In genomic region chr1:114757455-114758250, GRCh38 we compare ENCODE assay signal across 1 cellular context.
TF ChIP-seq lines count a peak whose summit lies in the region.

Gene CSDE1 (minus strand): TSS chr1:114757984. CDS start chr1:114739890, 18,094 bp downstream.

TF ChIP-seq in HepG2, 621 proteins besides CTCF, POLR2A, EP300 and RAD21 (continued from another document and continues in another):
- no peak for TF ChIP-seq AKNA (CRISPR knock-in tag; IDR thresholded peaks at IDR 0.05; ENCODE audit: borderline replicate concordance)
- TF ChIP-seq MAZ (IDR thresholded peaks at IDR 0.05; ENCODE audit: borderline replicate concordance, low read depth, low read length) = peak; percentile 67; the same call in 1 of the 2 replicates
- peak; percentile 68 for TF ChIP-seq MAZ (CRISPR knock-in tag; IDR thresholded peaks at IDR 0.05; ENCODE audit: low read depth)
- TF ChIP-seq SIX1 (CRISPR knock-in tag; IDR thresholded peaks at IDR 0.05; ENCODE audit: borderline replicate concordance) = 0 out of 2 replicates have a peak, but pooled peaks have one; percentile 40
- no peak for TF ChIP-seq ATRX (CRISPR knock-in tag; IDR thresholded peaks at IDR 0.05; ENCODE audit: borderline replicate concordance)
- TF ChIP-seq SNAPC2 (CRISPR knock-in tag; IDR thresholded peaks at IDR 0.05) = no peak
- no peak for TF ChIP-seq ZNF12 (CRISPR knock-in tag; IDR thresholded peaks at IDR 0.05)
- TF ChIP-seq FIP1L1 (IDR thresholded peaks at IDR 0.05; ENCODE audit: borderline replicate concordance, insufficient read depth, low read depth, low read length) = 0 out of 2 replicates have a peak, but pooled peaks have one; percentile 23
- no peak; the same call in 1 of the 2 replicates for TF ChIP-seq TOPORS (CRISPR knock-in tag; IDR thresholded peaks at IDR 0.05)
- TF ChIP-seq CSRNP1 (CRISPR knock-in tag; IDR thresholded peaks at IDR 0.05) = no peak
- no peak for TF ChIP-seq ZBTB39 (CRISPR knock-in tag; IDR thresholded peaks at IDR 0.05)
- TF ChIP-seq GABPB1 (CRISPR knock-in tag; IDR thresholded peaks at IDR 0.05) = peak; percentile 75
- no peak for TF ChIP-seq SNAI1 (CRISPR knock-in tag; IDR thresholded peaks at IDR 0.05; ENCODE audit: borderline replicate concordance)
- 0 out of 2 replicates have a peak, but pooled peaks have one; percentile 26 for TF ChIP-seq PPARG (CRISPR knock-in tag; conservative IDR thresholded peaks at IDR 0.05)
- peak; percentile 58; the same call in 1 of the 2 replicates for TF ChIP-seq MED1 (CRISPR knock-in tag; IDR thresholded peaks at IDR 0.05)
- peak; percentile 71; the same call in 1 of the 2 replicates for TF ChIP-seq SALL1 (CRISPR knock-in tag; IDR thresholded peaks at IDR 0.05)
- no peak for TF ChIP-seq MIER2 (CRISPR knock-in tag; IDR thresholded peaks at IDR 0.05)
- no peak for TF ChIP-seq ZNF256 (CRISPR knock-in tag; conservative IDR thresholded peaks at IDR 0.05)
- TF ChIP-seq PAX8 (CRISPR knock-in tag; IDR thresholded peaks at IDR 0.05; ENCODE audit: borderline replicate concordance) = no peak
- no peak for TF ChIP-seq ARID2 (CRISPR knock-in tag; IDR thresholded peaks at IDR 0.05; ENCODE audit: borderline replicate concordance)
- TF ChIP-seq ZNF710 (CRISPR knock-in tag; IDR thresholded peaks at IDR 0.05; ENCODE audit: borderline replicate concordance) = no peak
- TF ChIP-seq EHMT2 (IDR thresholded peaks at IDR 0.05; ENCODE audit: borderline replicate concordance, low read depth, low read length) = no peak; the same call in 1 of the 2 replicates
- TF ChIP-seq, protein P1, sequence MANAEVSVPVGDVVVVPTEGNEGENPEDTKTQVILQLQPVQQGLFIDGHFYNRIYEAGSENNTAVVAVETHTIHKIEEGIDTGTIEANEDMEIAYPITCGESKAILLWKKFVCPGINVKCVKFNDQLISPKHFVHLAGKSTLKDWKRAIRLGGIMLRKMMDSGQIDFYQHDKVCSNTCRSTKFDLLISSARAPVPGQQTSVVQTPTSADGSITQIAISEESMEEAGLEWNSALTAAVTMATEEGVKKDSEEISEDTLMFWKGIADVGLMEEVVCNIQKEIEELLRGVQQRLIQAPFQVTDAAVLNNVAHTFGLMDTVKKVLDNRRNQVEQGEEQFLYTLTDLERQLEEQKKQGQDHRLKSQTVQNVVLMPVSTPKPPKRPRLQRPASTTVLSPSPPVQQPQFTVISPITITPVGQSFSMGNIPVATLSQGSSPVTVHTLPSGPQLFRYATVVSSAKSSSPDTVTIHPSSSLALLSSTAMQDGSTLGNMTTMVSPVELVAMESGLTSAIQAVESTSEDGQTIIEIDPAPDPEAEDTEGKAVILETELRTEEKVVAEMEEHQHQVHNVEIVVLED (CRISPR knock-in tag; IDR thresholded peaks at IDR 0.05; ENCODE audit: borderline replicate concordance) = peak; percentile 95
- TF ChIP-seq, protein P2, sequence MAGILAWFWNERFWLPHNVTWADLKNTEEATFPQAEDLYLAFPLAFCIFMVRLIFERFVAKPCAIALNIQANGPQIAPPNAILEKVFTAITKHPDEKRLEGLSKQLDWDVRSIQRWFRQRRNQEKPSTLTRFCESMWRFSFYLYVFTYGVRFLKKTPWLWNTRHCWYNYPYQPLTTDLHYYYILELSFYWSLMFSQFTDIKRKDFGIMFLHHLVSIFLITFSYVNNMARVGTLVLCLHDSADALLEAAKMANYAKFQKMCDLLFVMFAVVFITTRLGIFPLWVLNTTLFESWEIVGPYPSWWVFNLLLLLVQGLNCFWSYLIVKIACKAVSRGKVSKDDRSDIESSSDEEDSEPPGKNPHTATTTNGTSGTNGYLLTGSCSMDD (CRISPR knock-in tag; IDR thresholded peaks at IDR 0.05) = no peak
- TF ChIP-seq KMT2B (CRISPR knock-in tag; IDR thresholded peaks at IDR 0.05) = peak; percentile 79
- TF ChIP-seq, protein P3, sequence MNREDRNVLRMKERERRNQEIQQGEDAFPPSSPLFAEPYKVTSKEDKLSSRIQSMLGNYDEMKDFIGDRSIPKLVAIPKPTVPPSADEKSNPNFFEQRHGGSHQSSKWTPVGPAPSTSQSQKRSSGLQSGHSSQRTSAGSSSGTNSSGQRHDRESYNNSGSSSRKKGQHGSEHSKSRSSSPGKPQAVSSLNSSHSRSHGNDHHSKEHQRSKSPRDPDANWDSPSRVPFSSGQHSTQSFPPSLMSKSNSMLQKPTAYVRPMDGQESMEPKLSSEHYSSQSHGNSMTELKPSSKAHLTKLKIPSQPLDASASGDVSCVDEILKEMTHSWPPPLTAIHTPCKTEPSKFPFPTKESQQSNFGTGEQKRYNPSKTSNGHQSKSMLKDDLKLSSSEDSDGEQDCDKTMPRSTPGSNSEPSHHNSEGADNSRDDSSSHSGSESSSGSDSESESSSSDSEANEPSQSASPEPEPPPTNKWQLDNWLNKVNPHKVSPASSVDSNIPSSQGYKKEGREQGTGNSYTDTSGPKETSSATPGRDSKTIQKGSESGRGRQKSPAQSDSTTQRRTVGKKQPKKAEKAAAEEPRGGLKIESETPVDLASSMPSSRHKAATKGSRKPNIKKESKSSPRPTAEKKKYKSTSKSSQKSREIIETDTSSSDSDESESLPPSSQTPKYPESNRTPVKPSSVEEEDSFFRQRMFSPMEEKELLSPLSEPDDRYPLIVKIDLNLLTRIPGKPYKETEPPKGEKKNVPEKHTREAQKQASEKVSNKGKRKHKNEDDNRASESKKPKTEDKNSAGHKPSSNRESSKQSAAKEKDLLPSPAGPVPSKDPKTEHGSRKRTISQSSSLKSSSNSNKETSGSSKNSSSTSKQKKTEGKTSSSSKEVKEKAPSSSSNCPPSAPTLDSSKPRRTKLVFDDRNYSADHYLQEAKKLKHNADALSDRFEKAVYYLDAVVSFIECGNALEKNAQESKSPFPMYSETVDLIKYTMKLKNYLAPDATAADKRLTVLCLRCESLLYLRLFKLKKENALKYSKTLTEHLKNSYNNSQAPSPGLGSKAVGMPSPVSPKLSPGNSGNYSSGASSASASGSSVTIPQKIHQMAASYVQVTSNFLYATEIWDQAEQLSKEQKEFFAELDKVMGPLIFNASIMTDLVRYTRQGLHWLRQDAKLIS (CRISPR knock-in tag; IDR thresholded peaks at IDR 0.05) = no peak
- peak; percentile 60; the same call in 1 of the 2 replicates for TF ChIP-seq IRF2 (CRISPR knock-in tag; IDR thresholded peaks at IDR 0.05)
- TF ChIP-seq TGIF2 (CRISPR knock-in tag; IDR thresholded peaks at IDR 0.05) = peak; percentile 30; the same call in 1 of the 2 replicates
- TF ChIP-seq ZNF574 (CRISPR knock-in tag; IDR thresholded peaks at IDR 0.05) = peak; percentile 74
- TF ChIP-seq ZNF776 (CRISPR knock-in tag; IDR thresholded peaks at IDR 0.05) = peak; percentile 43; the same call in 1 of the 2 replicates
- peak; percentile 95 for TF ChIP-seq YY1 (IDR thresholded peaks at IDR 0.05; ENCODE audit: insufficient read depth, insufficient replicate concordance, low read depth, low read length)
- TF ChIP-seq NFE2L2 (IDR thresholded peaks at IDR 0.05; ENCODE audit: low read length) = no peak
- TF ChIP-seq, protein P4, sequence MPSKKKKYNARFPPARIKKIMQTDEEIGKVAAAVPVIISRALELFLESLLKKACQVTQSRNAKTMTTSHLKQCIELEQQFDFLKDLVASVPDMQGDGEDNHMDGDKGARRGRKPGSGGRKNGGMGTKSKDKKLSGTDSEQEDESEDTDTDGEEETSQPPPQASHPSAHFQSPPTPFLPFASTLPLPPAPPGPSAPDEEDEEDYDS (CRISPR knock-in tag; IDR thresholded peaks at IDR 0.05) = peak; percentile 91
- peak; percentile 65 for TF ChIP-seq BHLHE40 (IDR thresholded peaks at IDR 0.05; ENCODE audit: low read length)
- TF ChIP-seq, protein P5, sequence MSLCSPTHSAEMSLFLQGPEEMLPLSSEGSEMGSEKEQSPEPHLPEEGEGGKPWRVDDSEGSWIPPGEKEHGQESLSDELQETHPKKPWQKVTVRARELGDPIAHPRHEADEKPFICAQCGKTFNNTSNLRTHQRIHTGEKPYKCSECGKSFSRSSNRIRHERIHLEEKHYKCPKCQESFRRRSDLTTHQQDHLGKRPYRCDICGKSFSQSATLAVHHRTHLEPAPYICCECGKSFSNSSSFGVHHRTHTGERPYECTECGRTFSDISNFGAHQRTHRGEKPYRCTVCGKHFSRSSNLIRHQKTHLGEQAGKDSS (CRISPR knock-in tag; IDR thresholded peaks at IDR 0.05; ENCODE audit: borderline replicate concordance, low read depth) = no peak
- TF ChIP-seq SYNCRIP (IDR thresholded peaks at IDR 0.05; ENCODE audit: insufficient read depth, low read depth, low read length) = no peak
- TF ChIP-seq ZFP36L2 (CRISPR knock-in tag; IDR thresholded peaks at IDR 0.05) = no peak
